8 cellular contexts compared by ENCODE assay signal in the genomic region with DNA sequence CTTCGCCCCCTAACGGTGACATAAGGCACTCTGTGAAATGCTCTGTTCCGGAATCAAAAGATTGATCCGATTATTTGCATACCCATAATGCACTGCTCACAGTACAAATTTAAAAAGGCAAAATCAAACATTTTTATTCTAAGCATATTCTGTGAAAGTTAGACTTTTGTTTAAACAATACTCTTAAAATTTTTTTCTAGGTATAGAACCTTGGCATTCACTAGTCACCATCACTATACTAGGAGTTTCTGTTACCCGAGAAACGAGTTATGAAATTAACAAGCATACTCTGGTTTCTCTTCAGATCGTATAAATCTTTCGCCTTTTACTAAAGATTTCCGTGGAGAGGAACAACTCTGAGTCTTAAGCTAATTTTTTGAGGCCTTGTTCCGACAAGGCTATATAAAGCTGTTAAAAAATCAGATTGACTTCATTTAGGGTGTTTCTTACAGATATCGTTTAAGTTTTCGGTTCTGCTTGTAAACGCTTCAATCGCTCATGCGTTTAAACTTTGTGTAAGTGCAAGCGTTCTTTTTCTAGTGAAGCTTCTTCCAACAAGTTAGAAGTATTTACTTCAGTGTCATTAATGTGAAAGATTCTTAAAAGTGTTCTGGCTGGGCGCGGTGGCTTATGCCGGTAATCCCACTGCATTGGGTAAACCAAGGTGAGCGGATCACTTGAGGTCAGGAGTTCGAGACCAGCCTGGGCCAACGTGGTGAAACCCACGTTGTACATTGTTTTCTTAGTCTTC. TPM values are rescaled to one million over a fixed set of nuclear protein-coding genes. Genes with fewer than 3 reads are reported as not detected.
A peak's percentile ranks its signal among the peaks of the same experiment; 100 is the strongest.
DNase-seq lines count a peak whose midpoint lies in the region; ATAC-seq and TF ChIP-seq lines count a peak whose summit lies in the region.

A gene (plus strand): TSS at position 285 of the 751 bp plus-strand sequence.

- no peaks in the 10 kb centered on the region for H3K9me2 ChIP-seq in OCI-LY7 (ENCODE audit: insufficient read depth, low read length)

- DNase-seq in DMS153 (lab: John Stamatoyannopoulos, UW) (peak; percentile 85), OCI-LY7 (ENCODE audit: low spot score) (peak; percentile 96), activated T-cell treated with anti-CD3 and anti-CD28 coated beads for 48 hours (ENCODE audit: low read depth) (peak; percentile 74)
- DNase-seq in stimulated activated CD8-positive, alpha-beta memory T cell treated with anti-CD3 and anti-CD28 coated beads, Interleukin-7, amount 100 ng/mL, for 4 hours (ENCODE audit: low read depth in 2 of 2): peak; percentile 43 to 48

- H3K9me3 ChIP-seq in HUES48 (ENCODE audit: control insufficient read depth, insufficient read depth, low read length) (no peaks in the 10 kb centered on the region), OCI-LY7 (ENCODE audit: low read length) (no peaks in the 10 kb centered on the region), muscle layer of colon (ENCODE audit: low read length) (no peaks in the 10 kb centered on the region)

- BruUV-seq in OCI-LY7 (replicated peaks; lab: Mats Ljungman, UMichigan): TSS peak; percentile 99

- H3K79me2 ChIP-seq in OCI-LY7 (ENCODE audit: insufficient read depth, low read depth, low read length): no peaks in the 10 kb centered on the region

- peak within 1 kb of the TSS; percentile 94 for H3K4me2 ChIP-seq in OCI-LY7 (ENCODE audit: low read length)

- H3K4me3 ChIP-seq in HUES48 (ENCODE audit: low read depth, low read length): peak within 1 kb of the TSS; percentile 57
- peak within 1 kb of the TSS; percentile 69 for H3K4me3 ChIP-seq in OCI-LY7 (ENCODE audit: low read depth, low read length, poor library complexity, severe bottlenecking)
- H3K4me3 ChIP-seq in muscle layer of colon (ENCODE audit: low read depth in 1 of 2, low read length in 2 of 2): peak within 1 kb of the TSS; percentile 50 to 60

- intact Hi-C loops in OCI-LY7 (cut with micrococcal nuclease; ENCODE audit: unreplicated experiment): loop anchor here (1.0 to 2.0 kb wide), 4 partner anchors 8 to 272 kb away; a partner anchor contains a TSS

- no peaks in the 10 kb centered on the region for H4K20me1 ChIP-seq in OCI-LY7 (ENCODE audit: insufficient read depth, low read length)

- CTCF ChIA-PET in OCI-LY7 (lab: Charles Lee; ENCODE audit: unreplicated experiment): no interaction called here

- peak within 1 kb of the TSS; percentile 97 for H3K9ac ChIP-seq in HUES48 (ENCODE audit: low read depth, low read length)
- H3K9ac ChIP-seq in muscle layer of colon (ENCODE audit: low read length): peak within 1 kb of the TSS; percentile 34

- H3K27me3 ChIP-seq in HUES48 (ENCODE audit: control insufficient read depth, insufficient read depth, low read length): no peaks in the 10 kb centered on the region
- H3K27me3 ChIP-seq in muscle layer of colon (ENCODE audit: control insufficient read depth in 1 of 2, insufficient read depth in 2 of 2, low read length in 2 of 2): no peaks in the 10 kb centered on the region

- peak within 1 kb of the TSS; percentile 97 for H3K27ac ChIP-seq in HUES48 (ENCODE audit: low read depth, low read length)
- H3K27ac ChIP-seq in OCI-LY7 (ENCODE audit: low read depth, low read length, poor library complexity, severe bottlenecking): peak within 1 kb of the TSS; percentile 91
- peak within 1 kb of the TSS; percentile 98 for H3K27ac ChIP-seq in muscle layer of colon (ENCODE audit: low read depth, low read length)

- H3K36me3 ChIP-seq in HUES48 (ENCODE audit: control insufficient read depth, insufficient read depth, low read length): no peaks in the 10 kb centered on the region
- no peaks in the 10 kb centered on the region for H3K36me3 ChIP-seq in OCI-LY7 (ENCODE audit: insufficient read depth, low read length)
- H3K36me3 ChIP-seq in muscle layer of colon (ENCODE audit: insufficient read depth, low read length): no peaks in the 10 kb centered on the region

- peaks cover 5% of the 10 kb centered on the region for H3K4me1 ChIP-seq in HUES48 (ENCODE audit: control insufficient read depth, insufficient read depth, low read length)
- H3K4me1 ChIP-seq in OCI-LY7 (ENCODE audit: insufficient read depth, low read length, poor library complexity, severe bottlenecking): peaks cover 24% of the 10 kb centered on the region
- H3K4me1 ChIP-seq in muscle layer of colon (ENCODE audit: insufficient read depth, low read length): peaks cover 4% of the 10 kb centered on the region

- ATAC-seq in GM21423 (IDR thresholded peaks at IDR 0.05; ENCODE audit: unreplicated experiment) (peak; percentile 65), esophagus mucosa (peak; percentile 87)

- peak; percentile 99 for TF ChIP-seq CTCF in OCI-LY7 (conservative IDR thresholded peaks at IDR 0.05; ENCODE audit: low read length)

- POLR2A ChIA-PET in OCI-LY7 (lab: Charles Lee): interaction anchor here (0.5 to 2.2 kb wide), 13 partner anchors 8 to 411 kb away, joined by 3 to 29 read pairs (median 5); a partner anchor contains a TSS

- peak within 1 kb of the TSS; percentile 99 for H2AFZ ChIP-seq in OCI-LY7 (ENCODE audit: low read length)

RNA-seq across cellular contexts. Expression of the gene that starts here (rescaled TPM):
- total RNA-seq in OCI-LY7 (2014; rRNA removed; shearing (Covaris generic)): not detected in 2 replicates
- not detected in 2 replicates for total RNA-seq in OCI-LY7 (2022)
- total RNA-seq in esophagus mucosa: 30.4 TPM

Comparison
In these comparisons a context has a peak if more than half of its experiments do, and no peak if none do; other contexts are left out.
1. Peak in every context shown above with its lines: DNase-seq, ATAC-seq, H3K4me3 ChIP-seq and H3K27ac ChIP-seq.
2. Peak in DNase-seq, H3K4me3 ChIP-seq, H3K27ac ChIP-seq and H3K4me2 ChIP-seq in OCI-LY7; RNA of the gene not detected or under 1 TPM.
3. DNase-seq: peak in every context shown above with its lines; median percentile 96 in OCI-LY7; 85 in DMS153; 74 in activated T-cell treated with anti-CD3 and anti-CD28 coated beads for 48 hours; 46 in stimulated activated CD8-positive, alpha-beta memory T cell treated with anti-CD3 and anti-CD28 coated beads, Interleukin-7, amount 100 ng/mL, for 4 hours.